Comparison of ENCODE assay signal across 8 cellular contexts in genomic region chr3:124986153-124987143, GRCh38. TPM values are rescaled to one million over a fixed set of nuclear protein-coding genes. Genes with fewer than 3 reads are reported as not detected.
DNase-seq lines count a peak whose midpoint lies in the region; ATAC-seq and TF ChIP-seq lines count a peak whose summit lies in the region.

No MANE protein-coding gene starts in this region.

- peak; percentile 97 for DNase-seq in RPMI7951 (ENCODE audit: low read depth)
- DNase-seq in foreskin fibroblast: peak; percentile 94 to 98
- peak; percentile 84 for DNase-seq in skeletal muscle cell (ENCODE audit: low read depth)
- no peak for DNase-seq in NCI-H748 (lab: John Stamatoyannopoulos, UW; ENCODE audit: unreplicated experiment)
- no peak for DNase-seq in T-helper 2 cell
- DNase-seq in NCI-H1930 (lab: John Stamatoyannopoulos, UW): no peak

- TF ChIP-seq CTCF in GM12872 (IDR thresholded peaks at IDR 0.05; ENCODE audit: insufficient read depth, low read depth, low read length) (peak; percentile 22; the same call in 1 of the 3 replicates), foreskin fibroblast (IDR thresholded peaks at IDR 0.05; ENCODE audit: low read depth, low read length) (peak; percentile 42)

- H3K4me3 ChIP-seq in foreskin fibroblast (ENCODE audit: low read depth in 1 of 2, low read length in 2 of 2): no peak overlapping the region
- no peak overlapping the region for H3K4me3 ChIP-seq in skeletal muscle cell (ENCODE audit: low read depth, low read length)

- no peak for ATAC-seq in GM21737 (IDR thresholded peaks at IDR 0.05; ENCODE audit: unreplicated experiment)

RNA-seq across cellular contexts. Expression of gene MUC13, which starts 51.9 kb away (rescaled TPM):
- not detected in 2 replicates for total RNA-seq in RPMI7951 (2014; rRNA removed; shearing (Covaris generic))

Comparison
In these comparisons a context has a peak if more than half of its experiments do, and no peak if none do; other contexts are left out.
1. DNase-seq: peak in RPMI7951 (single experiment), foreskin fibroblast (2 of 2) and skeletal muscle cell (single experiment); none in NCI-H748 (single experiment), T-helper 2 cell (0 of 5) and NCI-H1930 (0 of 2).